8 cellular contexts compared by ENCODE assay signal in the genomic region with DNA sequence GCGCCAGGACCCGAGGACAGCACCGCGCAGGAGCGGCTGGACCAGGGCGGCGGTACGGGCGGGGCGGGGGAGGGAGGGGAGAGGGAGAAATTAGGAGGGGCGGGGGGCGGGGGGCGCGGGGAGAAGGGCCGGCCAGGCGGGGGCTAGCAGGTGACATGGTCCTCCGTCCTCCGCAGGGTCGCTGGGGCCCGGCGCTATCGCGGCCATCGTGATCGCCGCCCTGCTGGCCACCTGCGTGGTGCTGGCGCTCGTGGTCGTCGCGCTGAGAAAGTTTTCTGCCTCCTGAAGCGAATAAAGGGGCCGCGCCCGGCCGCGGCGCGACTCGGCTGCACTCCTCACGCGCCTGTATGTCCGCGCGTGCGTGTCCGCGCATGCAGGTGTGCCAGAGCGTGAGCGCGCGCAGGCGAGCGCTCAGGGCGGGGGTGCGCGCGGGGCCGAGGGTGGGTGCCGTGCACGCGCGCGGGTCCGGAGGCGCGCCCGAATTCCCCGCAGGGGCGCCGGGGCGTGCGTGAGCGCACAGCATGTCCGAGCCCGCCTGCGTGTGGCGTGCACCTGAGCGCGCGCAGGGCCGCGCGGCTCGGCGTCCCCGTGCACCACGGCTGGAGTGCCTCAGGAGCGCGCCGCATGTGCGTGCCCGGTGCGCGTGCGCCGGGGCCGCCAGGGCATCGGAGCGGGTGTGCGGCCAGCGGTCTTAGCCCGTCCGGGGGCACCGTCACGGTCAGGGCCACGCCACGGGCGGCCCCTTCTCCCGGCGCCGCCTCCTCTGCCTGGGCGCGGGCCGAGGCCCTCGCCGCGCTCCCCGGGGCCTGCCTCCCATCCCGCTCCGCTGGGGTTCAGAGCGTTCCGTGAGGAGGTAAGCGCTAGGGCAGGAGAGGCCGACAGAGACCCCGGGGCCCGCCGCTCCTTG. TPM values are rescaled to one million over a fixed set of nuclear protein-coding genes. Genes with fewer than 3 reads are reported as not detected.
DNase-seq lines count a peak whose midpoint lies in the region; ATAC-seq and TF ChIP-seq lines count a peak whose summit lies in the region.

No MANE protein-coding gene starts in this region.

- POLR2A ChIA-PET in AG04450 (lab: Yijun Ruan, JAX): interaction anchor here (0.7 kb wide), 1 partner anchor 8 kb away, joined by 3 read pairs; no protein-coding TSS in a partner anchor

- H3K27me3 ChIP-seq in AG04450 (ENCODE audit: control insufficient read depth, insufficient read depth, low read length) (peaks cover 3% of the 10 kb centered on the region), OCI-LY3 (ENCODE audit: low read depth, low read length) (no peaks in the 10 kb centered on the region), liver (ENCODE audit: control insufficient read depth in 4 of 4, insufficient read depth in 4 of 4, low read length in 3 of 4) (no peaks in the 10 kb centered on the region)

- H4K20me1 ChIP-seq in OCI-LY3 (ENCODE audit: insufficient read depth, low read length): no peaks in the 10 kb centered on the region

- H3K9me3 ChIP-seq in AG04450 (ENCODE audit: control insufficient read depth, insufficient read depth, low read length): no peaks in the 10 kb centered on the region
- H3K9me3 ChIP-seq in OCI-LY3 (ENCODE audit: insufficient read depth, low read length): no peaks in the 10 kb centered on the region
- no peaks in the 10 kb centered on the region for H3K9me3 ChIP-seq in liver (ENCODE audit: control insufficient read depth in 4 of 4, low read length in 3 of 4)

- H3K27ac ChIP-seq in AG04450 (ENCODE audit: low read depth, low read length): no peak overlapping the region
- H3K27ac ChIP-seq in OCI-LY3 (ENCODE audit: low read length): no peak overlapping the region; the same call in 1 of the 2 replicates
- H3K27ac ChIP-seq in liver (ENCODE audit: low read depth in 1 of 2, low read length in 2 of 2): peak overlapping the region; percentile 81 to 86

- 1% methylated on average over 129 of the region's 129 CpGs for WGBS in liver

- H3K4me3 Mint-ChIP-seq in chondrocyte (ENCODE audit: unreplicated experiment): peak overlapping the region; percentile 25
- H3K4me3 Mint-ChIP-seq in stimulated activated naive CD8-positive, alpha-beta T cell treated with anti-CD3 and anti-CD28 coated beads, Interleukin-15, amount 100 ng/mL, for 72 hours: peak overlapping the region in 1 of 2 donors; percentile 60

- H3K4me1 ChIP-seq in OCI-LY3 (ENCODE audit: low read length): peaks cover 16% of the 10 kb centered on the region
- peaks cover 4 to 47% (median 28%) of the 10 kb centered on the region in 4 donors for H3K4me1 ChIP-seq in liver (ENCODE audit: control insufficient read depth in 4 of 4, insufficient read depth in 4 of 4, low read length in 3 of 4)

- CTCF ChIA-PET in AG04450 (lab: Charles Lee): no interaction called here

- H3K9ac ChIP-seq in OCI-LY3 (ENCODE audit: low read length) (peak overlapping the region; percentile 71), liver (ENCODE audit: low read depth in 1 of 2, low read length in 2 of 2) (peak overlapping the region in 1 of 2 donors; percentile 38)

- H3K27me3 Mint-ChIP-seq in chondrocyte (ENCODE audit: low read depth): peaks cover 6% of the 10 kb centered on the region
- peaks cover 32% of the 10 kb centered on the region for H3K27me3 Mint-ChIP-seq in stimulated activated naive CD8-positive, alpha-beta T cell treated with anti-CD3 and anti-CD28 coated beads, Interleukin-15, amount 100 ng/mL, for 72 hours

- H3K27ac Mint-ChIP-seq in chondrocyte (ENCODE audit: unreplicated experiment): no peak overlapping the region
- no peak overlapping the region for H3K27ac Mint-ChIP-seq in stimulated activated naive CD8-positive, alpha-beta T cell treated with anti-CD3 and anti-CD28 coated beads, Interleukin-15, amount 100 ng/mL, for 72 hours

- peaks cover 2% of the 10 kb centered on the region for H3K36me3 Mint-ChIP-seq in chondrocyte (ENCODE audit: low read depth)

- H3K36me3 ChIP-seq in OCI-LY3 (replicated peaks; ENCODE audit: low read depth, low read length) (no peaks in the 10 kb centered on the region), liver (ENCODE audit: control insufficient read depth in 4 of 4, insufficient read depth in 3 of 4, low read depth in 1 of 4, low read length in 3 of 4) (peaks cover 0 to 3% (median 1%) of the 10 kb centered on the region in 4 donors)

- H3K4me3 ChIP-seq in AG04450 (ENCODE audit: low read depth, low read length): peak overlapping the region; percentile 44
- peak overlapping the region; percentile 97 for H3K4me3 ChIP-seq in OCI-LY3 (ENCODE audit: low read length)
- peak overlapping the region; percentile 45 to 65 (median 58) for H3K4me3 ChIP-seq in liver (ENCODE audit: low read depth in 1 of 3, low read length in 3 of 3)

- H2AFZ ChIP-seq in OCI-LY3 (ENCODE audit: low read depth, low read length): peak overlapping the region; percentile 19; the same call in 1 of the 2 replicates

- TF ChIP-seq RAD21 in liver (IDR thresholded peaks at IDR 0.05): peak in 1 of 2 donors; percentile 5

- H3K9me3 Mint-ChIP-seq in chondrocyte (ENCODE audit: low read depth): no peaks in the 10 kb centered on the region
- no peaks in the 10 kb centered on the region for H3K9me3 Mint-ChIP-seq in stimulated activated naive CD8-positive, alpha-beta T cell treated with anti-CD3 and anti-CD28 coated beads, Interleukin-15, amount 100 ng/mL, for 72 hours

- peak overlapping the region; percentile 92 for H3K4me2 ChIP-seq in OCI-LY3 (ENCODE audit: low read length)

- ATAC-seq in GM18517 (IDR thresholded peaks at IDR 0.05; ENCODE audit: unreplicated experiment) (peak; percentile 51), HG03175 (IDR thresholded peaks at IDR 0.05; ENCODE audit: unreplicated experiment) (no peak)
- ATAC-seq in stimulated activated naive CD8-positive, alpha-beta T cell treated with anti-CD3 and anti-CD28 coated beads, Interleukin-15, amount 100 ng/mL, for 72 hours: peak; percentile 45

- DNase-seq in AG04450 (ENCODE audit: low read depth, low spot score) (no peak), chondrocyte (ENCODE audit: low spot score) (no peak), NCI-H446 treated with DMSO at 0.1 percent for 48 hours (lab: John Stamatoyannopoulos, UW) (no peak)
- DNase-seq in stimulated activated naive CD8-positive, alpha-beta T cell treated with anti-CD3 and anti-CD28 coated beads, Interleukin-15, amount 100 ng/mL, for 72 hours: no peak

- peaks cover 6% of the 10 kb centered on the region for H3K4me1 Mint-ChIP-seq in chondrocyte (ENCODE audit: low read depth)
- peaks cover 9% of the 10 kb centered on the region for H3K4me1 Mint-ChIP-seq in stimulated activated naive CD8-positive, alpha-beta T cell treated with anti-CD3 and anti-CD28 coated beads, Interleukin-15, amount 100 ng/mL, for 72 hours

- TF ChIP-seq CTCF in AG04450 (IDR thresholded peaks at IDR 0.05; ENCODE audit: low read depth, low read length) (no peak), OCI-LY3 (IDR thresholded peaks at IDR 0.05; ENCODE audit: low read depth, low read length) (peak; percentile 10; the same call in 1 of the 2 replicates), chondrocyte (IDR thresholded peaks at IDR 0.05) (peak; percentile 58), liver (IDR thresholded peaks at IDR 0.05; ENCODE audit: low read depth, low read length, missing input control) (peak; percentile 7)

- H3K79me2 ChIP-seq in OCI-LY3 (ENCODE audit: low read length): no peaks in the 10 kb centered on the region

TF ChIP-seq in liver, 16 proteins besides CTCF, POLR2A, EP300 and RAD21:
- TF ChIP-seq HNF4G (IDR thresholded peaks at IDR 0.05): no peak
- TF ChIP-seq, protein P1, sequence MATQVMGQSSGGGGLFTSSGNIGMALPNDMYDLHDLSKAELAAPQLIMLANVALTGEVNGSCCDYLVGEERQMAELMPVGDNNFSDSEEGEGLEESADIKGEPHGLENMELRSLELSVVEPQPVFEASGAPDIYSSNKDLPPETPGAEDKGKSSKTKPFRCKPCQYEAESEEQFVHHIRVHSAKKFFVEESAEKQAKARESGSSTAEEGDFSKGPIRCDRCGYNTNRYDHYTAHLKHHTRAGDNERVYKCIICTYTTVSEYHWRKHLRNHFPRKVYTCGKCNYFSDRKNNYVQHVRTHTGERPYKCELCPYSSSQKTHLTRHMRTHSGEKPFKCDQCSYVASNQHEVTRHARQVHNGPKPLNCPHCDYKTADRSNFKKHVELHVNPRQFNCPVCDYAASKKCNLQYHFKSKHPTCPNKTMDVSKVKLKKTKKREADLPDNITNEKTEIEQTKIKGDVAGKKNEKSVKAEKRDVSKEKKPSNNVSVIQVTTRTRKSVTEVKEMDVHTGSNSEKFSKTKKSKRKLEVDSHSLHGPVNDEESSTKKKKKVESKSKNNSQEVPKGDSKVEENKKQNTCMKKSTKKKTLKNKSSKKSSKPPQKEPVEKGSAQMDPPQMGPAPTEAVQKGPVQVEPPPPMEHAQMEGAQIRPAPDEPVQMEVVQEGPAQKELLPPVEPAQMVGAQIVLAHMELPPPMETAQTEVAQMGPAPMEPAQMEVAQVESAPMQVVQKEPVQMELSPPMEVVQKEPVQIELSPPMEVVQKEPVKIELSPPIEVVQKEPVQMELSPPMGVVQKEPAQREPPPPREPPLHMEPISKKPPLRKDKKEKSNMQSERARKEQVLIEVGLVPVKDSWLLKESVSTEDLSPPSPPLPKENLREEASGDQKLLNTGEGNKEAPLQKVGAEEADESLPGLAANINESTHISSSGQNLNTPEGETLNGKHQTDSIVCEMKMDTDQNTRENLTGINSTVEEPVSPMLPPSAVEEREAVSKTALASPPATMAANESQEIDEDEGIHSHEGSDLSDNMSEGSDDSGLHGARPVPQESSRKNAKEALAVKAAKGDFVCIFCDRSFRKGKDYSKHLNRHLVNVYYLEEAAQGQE (IDR thresholded peaks at IDR 0.05): peak; percentile 17

RNA-seq across cellular contexts. Expression of a gene that starts 6.3 kb away (rescaled TPM):
- 0.48 and 0.78 TPM in 2 replicates for polyA plus RNA-seq in AG04450 (2011; rRNA removed)
- polyA minus RNA-seq in AG04450 (2011; rRNA and poly(A)+ RNA removed): 0.35 and 0.69 TPM in 2 replicates
- total RNA-seq in chondrocyte: 2.1 to 3.4 TPM (median 2.2 TPM) in 3 replicates
- 10 to 100 TPM in 1 of 2 donors, 1 to 10 TPM in 1; 2.7 to 12.3 TPM for total RNA-seq in liver
- polyA plus RNA-seq in liver: 10 to 100 TPM in 1 of 2 donors, 1 to 10 TPM in 1; 2.4 to 10.5 TPM

Comparison
In these comparisons a context has a peak if more than half of its experiments do, and no peak if none do; other contexts are left out.
1. H3K27ac ChIP-seq: peak in liver (2 of 2); none in AG04450 (single experiment) and OCI-LY3 (single experiment).
2. H3K4me3 ChIP-seq: peak in every context shown above with its lines; median percentile 97 in OCI-LY3; 58 in liver; 44 in AG04450.